Comparison of ENCODE assay signal across 8 cellular contexts in genomic region chr12:63669427-63669826, GRCh38. TPM values are rescaled to one million over a fixed set of nuclear protein-coding genes. Genes with fewer than 3 reads are reported as not detected.
A peak's percentile ranks its signal among the peaks of the same experiment; 100 is the strongest.
DNase-seq lines count a peak whose midpoint lies in the region; ATAC-seq, FAIRE-seq and TF ChIP-seq lines count a peak whose summit lies in the region.
"Not testable (repeated sequence)": the region's sequence is repeated elsewhere in the genome, so short reads cannot be mapped to it uniquely, and the experiment has no call there.

No MANE protein-coding gene starts in this region.

- H3K4me2 ChIP-seq in A549 (peak overlapping the region; percentile 92), smooth muscle cell (peak overlapping the region; percentile 100)

- not testable (repeated sequence) for H3K9me3 ChIP-seq in A549; smooth muscle cell (replicated peaks; ENCODE audit: low read depth)

- not testable (repeated sequence) for TF ChIP-seq RAD21 in A549 (conservative IDR thresholded peaks at IDR 0.05 in 1 of 2, IDR thresholded peaks at IDR 0.05 in 1 of 2)

- FAIRE-seq in A549 (lab: Jason Lieb, UNC), result not testable (repeated sequence)

- H4K20me1 ChIP-seq in smooth muscle cell (ENCODE audit: low read depth), result not testable (repeated sequence)

- H3K9me3 Mint-ChIP-seq in HFFc6; activated naive CD4-positive, alpha-beta T cell treated with anti-CD3 and anti-CD28 coated beads for 36 hours; nephron: not testable (repeated sequence)

- H2AFZ ChIP-seq in smooth muscle cell (ENCODE audit: low read depth), result not testable (repeated sequence)

- not testable (repeated sequence) for TF ChIP-seq POLR2A in A549 (IDR thresholded peaks at IDR 0.05; ENCODE audit: low read length)

- not testable (repeated sequence) for H3F3A ChIP-seq in smooth muscle cell (ENCODE audit: low read depth)

- not testable (repeated sequence) for H3K9ac ChIP-seq in smooth muscle cell (ENCODE audit: low read depth)

- ATAC-seq in A549, result not testable (repeated sequence)
- ATAC-seq in left ventricle myocardium superior, result peak; percentile 4

- H3K4me3 ChIP-seq in A549 (peak overlapping the region; percentile 74; the same call in 1 of the 3 replicates), dorsolateral prefrontal cortex (peak overlapping the region in 52 of 59 donors; percentile 49 to 95 (median 74)), smooth muscle cell (peak overlapping the region; percentile 89)

- not testable (repeated sequence) for H3K79me2 ChIP-seq in smooth muscle cell (ENCODE audit: low read depth)

- 98% methylated on average over 4 of the region's 8 CpGs for WGBS in A549 (ENCODE audit: missing lambda C conversion rate)
- WGBS in smooth muscle cell (ENCODE audit: low lambda C conversion rate), result 66% methylated on average over 5 of the region's 8 CpGs

- H3K27me3 Mint-ChIP-seq in HFFc6 (ENCODE audit: insufficient read depth), result not testable (repeated sequence)
- H3K27me3 Mint-ChIP-seq in activated naive CD4-positive, alpha-beta T cell treated with anti-CD3 and anti-CD28 coated beads for 36 hours (ENCODE audit: low read depth), result peaks cover 29% of the 10 kb centered on the region
- H3K27me3 Mint-ChIP-seq in nephron (ENCODE audit: low read depth), result peaks cover 20% of the 10 kb centered on the region

- TF ChIP-seq EP300 in A549 (IDR thresholded peaks at IDR 0.05), result not testable (repeated sequence)

- not testable (repeated sequence) for H3K27ac Mint-ChIP-seq in HFFc6; activated naive CD4-positive, alpha-beta T cell treated with anti-CD3 and anti-CD28 coated beads for 36 hours
- H3K27ac Mint-ChIP-seq in nephron, result peak overlapping the region; percentile 16 to 69 (median 24)

- H3K36me3 Mint-ChIP-seq in HFFc6 (ENCODE audit: low read depth); activated naive CD4-positive, alpha-beta T cell treated with anti-CD3 and anti-CD28 coated beads for 36 hours (ENCODE audit: low read depth); nephron (ENCODE audit: low read depth): not testable (repeated sequence)

- TF ChIP-seq CTCF in A549 (IDR thresholded peaks at IDR 0.05); HFFc6 (IDR thresholded peaks at IDR 0.05); VCaP (conservative IDR thresholded peaks at IDR 0.05); dorsolateral prefrontal cortex (IDR thresholded peaks at IDR 0.05 in 54 of 56, conservative IDR thresholded peaks at IDR 0.05 in 2 of 56; ENCODE audit: low read depth in 1 of 56, partially characterized antibody in 56 of 56); nephron (IDR thresholded peaks at IDR 0.05; ENCODE audit: unreplicated experiment in 3 of 3); smooth muscle cell (IDR thresholded peaks at IDR 0.05; ENCODE audit: borderline replicate concordance, insufficient read depth, poor library complexity, severe bottlenecking): not testable (repeated sequence)

- not testable (repeated sequence) for H3K27ac ChIP-seq in A549; smooth muscle cell (ENCODE audit: low read depth)
- H3K27ac ChIP-seq in VCaP, result peak overlapping the region; percentile 96
- peak overlapping the region in 19 of 59 donors; percentile 21 to 96 (median 86) for H3K27ac ChIP-seq in dorsolateral prefrontal cortex

- POLR2A ChIA-PET in A549 (lab: Yijun Ruan, JAX), result not testable (repeated sequence)

- DNase-seq in A549 (ENCODE audit: low read depth in 1 of 2, low spot score in 1 of 2); HFFc6; activated naive CD4-positive, alpha-beta T cell treated with anti-CD3 and anti-CD28 coated beads for 36 hours; dorsolateral prefrontal cortex; left ventricle myocardium superior; smooth muscle cell (lab: John Stamatoyannopoulos, UW; ENCODE audit: unreplicated experiment): not testable (repeated sequence)

- not testable (repeated sequence) for H3K27me3 ChIP-seq in dorsolateral prefrontal cortex
- H3K27me3 ChIP-seq in smooth muscle cell (ENCODE audit: low read depth), result peaks cover 31% of the 10 kb centered on the region

- intact Hi-C loops in activated naive CD4-positive, alpha-beta T cell treated with anti-CD3 and anti-CD28 coated beads for 36 hours (cut with micrococcal nuclease), result loop anchor here (2.0 to 5.0 kb wide), 6 partner anchors 97 to 733 kb away; partner anchors contain the start of genes SRGAP1 and XPOT
- intact Hi-C loops in dorsolateral prefrontal cortex (cut with DNase I), result loop anchor here (5.0 to 10.0 kb wide), 2 partner anchors 128 to 135 kb away; no protein-coding TSS in a partner anchor
- intact Hi-C loops in left ventricle myocardium superior (cut with micrococcal nuclease), result not testable (repeated sequence)

- peaks cover 29% of the 10 kb centered on the region for H3K4me1 Mint-ChIP-seq in HFFc6 (ENCODE audit: low read depth)
- peaks cover 10% of the 10 kb centered on the region for H3K4me1 Mint-ChIP-seq in activated naive CD4-positive, alpha-beta T cell treated with anti-CD3 and anti-CD28 coated beads for 36 hours (ENCODE audit: low read depth)
- peaks cover 17% of the 10 kb centered on the region for H3K4me1 Mint-ChIP-seq in nephron

- H3K4me1 ChIP-seq in A549; smooth muscle cell (ENCODE audit: low read depth): not testable (repeated sequence)

- H3K4me3 Mint-ChIP-seq in HFFc6 (peak overlapping the region; percentile 91), nephron (peak overlapping the region; percentile 84 to 86 (median 86))
- H3K4me3 Mint-ChIP-seq in activated naive CD4-positive, alpha-beta T cell treated with anti-CD3 and anti-CD28 coated beads for 36 hours, result peak overlapping the region; percentile 79

- not testable (repeated sequence) for H3K36me3 ChIP-seq in smooth muscle cell (ENCODE audit: low read depth)

- CTCF ChIA-PET in A549 (lab: Yijun Ruan, JAX), result interaction anchor here (1.7 kb wide), 1 partner anchor 133 kb away, joined by 7 read pairs; no protein-coding TSS in a partner anchor
- CTCF ChIA-PET in activated naive CD4-positive, alpha-beta T cell treated with anti-CD3 and anti-CD28 coated beads for 36 hours (lab: Charles Lee), result interaction anchor here (1.3 kb wide), 1 partner anchor 96 kb away, joined by 3 read pairs; no protein-coding TSS in a partner anchor

RNA-seq across cellular contexts. Expression of gene DPY19L2, which starts 1.1 kb away (rescaled TPM):
- 3.5 and 5.8 TPM in 2 replicates for polyA plus RNA-seq in A549 (2011; rRNA removed)
- 0.79 and 1.0 TPM in 2 replicates for polyA plus RNA-seq in A549 (2012; cell fraction: cytosol; rRNA removed)
- polyA plus RNA-seq in A549 (2012; cell fraction: nucleus; rRNA removed), result 3.7 and 5.3 TPM in 2 replicates
- polyA plus RNA-seq in A549 (2017; fragmentation: RNase III; extraction: RNeasy Plus Mini Kit Qiagen cat#74134 plus additional on column Dnase treatment), result 3.7 to 3.9 TPM (median 3.9 TPM) in 3 replicates
- polyA minus RNA-seq in A549 (2011; rRNA and poly(A)+ RNA removed), result 1.3 and 1.9 TPM in 2 replicates
- 1 to 10 TPM; 1.3 to 2.9 (median 2.0) TPM for total RNA-seq in HFFc6 (2021; fragmentation: NEBNext Ultra II Directional; extraction: Animal tissue kit (Norgen Biotek cat#: 25700))
- total RNA-seq in activated naive CD4-positive, alpha-beta T cell treated with anti-CD3 and anti-CD28 coated beads for 36 hours, result 1 to 10 TPM in 1 of 2 experiments, under 1 TPM in 1; 0.91 to 1.1 TPM
- total RNA-seq in dorsolateral prefrontal cortex, result 10 to 100 TPM; 13.0 to 73.3 (median 30.3) TPM
- total RNA-seq in left ventricle myocardium superior, result 51.0 TPM
- total RNA-seq in smooth muscle cell, result 0.18 and 0.58 TPM in 2 replicates
- polyA plus RNA-seq in smooth muscle cell, result not detected in 2 replicates
